ENCODE assay signal across 22 cellular contexts in the genomic region with DNA sequence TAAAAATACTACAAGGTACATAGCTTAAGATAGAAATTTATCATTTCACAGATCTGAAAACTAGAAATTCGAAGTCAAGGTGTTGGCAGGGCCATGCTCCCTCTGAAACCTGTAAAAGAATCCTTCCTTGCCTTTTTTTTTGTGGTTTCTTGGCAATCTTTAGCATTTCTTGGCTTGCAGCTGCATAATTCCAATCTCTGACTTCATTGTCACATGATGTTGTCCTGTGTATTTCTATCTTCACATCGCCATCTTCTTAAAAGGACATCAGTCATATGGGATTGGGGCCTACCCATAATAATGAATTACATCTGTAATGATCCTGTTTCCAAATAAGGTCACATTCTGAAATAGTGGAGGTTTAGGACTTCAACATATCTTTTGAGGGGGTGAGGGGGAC.
DNase-seq lines count a peak whose midpoint lies in the region; ATAC-seq and TF ChIP-seq lines count a peak whose summit lies in the region.
"Had no signal": no experiment of that assay in that cellular context is flagged by ENCODE, and none has a peak within 500 bp of the region (broad histone marks: within the 10 kb centered on the region; RNA-seq: fewer than 3 reads in every experiment).

No MANE protein-coding gene starts in this region.

- H3K4me3 ChIP-seq in choroid plexus epithelial cell (ENCODE audit: low read depth, low read length) (no peak overlapping the region), fibroblast of the aortic adventitia (ENCODE audit: low read depth, low read length) (no peak overlapping the region), osteoblast (ENCODE audit: insufficient read depth, low read length) (no peak overlapping the region)
- H3K4me3 ChIP-seq: SJSA1 had no signal

- H3K4me1 ChIP-seq in osteoblast (ENCODE audit: insufficient read depth, low read length): no peaks in the 10 kb centered on the region
- H3K4me1 ChIP-seq: BE2C, SJSA1 had no signal

- H4K20me1 ChIP-seq in osteoblast (ENCODE audit: insufficient read depth, low read length): no peaks in the 10 kb centered on the region

- H3K4me2 ChIP-seq in osteoblast (ENCODE audit: insufficient read depth, low read length): no peak overlapping the region

- no peaks in the 10 kb centered on the region for H3K9me3 ChIP-seq in osteoblast (ENCODE audit: low read depth, low read length)
- H3K9me3 ChIP-seq: BE2C, SJSA1 had no signal

- no peaks in the 10 kb centered on the region for H3K36me3 ChIP-seq in osteoblast (ENCODE audit: insufficient read depth, low read length)
- H3K36me3 ChIP-seq: BE2C, SJSA1 had no signal

- no peak for ATAC-seq in HG03139 (IDR thresholded peaks at IDR 0.05; ENCODE audit: unreplicated experiment)

- H3K27me3 ChIP-seq in osteoblast (ENCODE audit: insufficient read depth, low read length): no peaks in the 10 kb centered on the region
- H3K27me3 ChIP-seq: BE2C, SJSA1 had no signal

- no peak overlapping the region for H3K27ac ChIP-seq in osteoblast (ENCODE audit: low read depth, low read length)
- H3K27ac ChIP-seq: SJSA1 had no signal

- no peak overlapping the region for H2AFZ ChIP-seq in osteoblast (ENCODE audit: low read length)

- DNase-seq in SK-MEL-5 (ENCODE audit: low read depth, low spot score) (peak; percentile 18), choroid plexus epithelial cell (ENCODE audit: low read depth) (peak; percentile 53), fibroblast of the aortic adventitia (ENCODE audit: low read depth) (peak; percentile 50), NCI-H524 (lab: John Stamatoyannopoulos, UW) (no peak), osteoblast (ENCODE audit: insufficient read length, low spot score, missing footprints) (no peak)
- no peak for DNase-seq in stimulated activated CD4-positive, alpha-beta T cell treated with anti-CD3 and anti-CD28 coated beads, Interleukin-12 subunit alpha, Interleukin-12 subunit beta, amount 100 ng/mL, for 4 hours
- DNase-seq: BE2C, Calu3, DMS53, H7, KBM-7, MV-4-11, NCI-H1105, NCI-H1436 treated with DMSO at 0.1 percent for 48 hours, NCI-H187 treated with DMSO at 0.1 percent for 48 hours, NCI-H2171 treated with DMSO at 0.1 percent for 48 hours, NCI-H345, NCI-H526 treated with DMSO at 0.1 percent for 48 hours, Right ventricle myocardium superior, RPMI8226 had no signal

- in situ Hi-C loops in SK-MEL-5 (cut with HindIII; ENCODE audit: low pct_unique_long_range_greater_than_20kb, low sequenced_read_pairs): no loop called here

- no peaks in the 10 kb centered on the region for H3K79me2 ChIP-seq in osteoblast (ENCODE audit: insufficient read depth, low read length)

- TF ChIP-seq CTCF in choroid plexus epithelial cell (conservative IDR thresholded peaks at IDR 0.05; ENCODE audit: low read depth, low read length) (no peak), fibroblast of the aortic adventitia (IDR thresholded peaks at IDR 0.05; ENCODE audit: insufficient read depth, low read length) (no peak), osteoblast (IDR thresholded peaks at IDR 0.05; ENCODE audit: extremely low read depth, low read depth, low read length) (no peak)

Comparison
In these comparisons a context has a peak if more than half of its experiments do, and no peak if none do; other contexts are left out.
1. DNase-seq: peak in SK-MEL-5 (single experiment), choroid plexus epithelial cell (single experiment) and fibroblast of the aortic adventitia (single experiment); none in NCI-H524 (0 of 2), stimulated activated CD4-positive, alpha-beta T cell treated with anti-CD3 and anti-CD28 coated beads, Interleukin-12 subunit alpha, Interleukin-12 subunit beta, amount 100 ng/mL, for 4 hours (single experiment) and osteoblast (single experiment).